8 cellular contexts compared by ENCODE assay signal in the genomic region with DNA sequence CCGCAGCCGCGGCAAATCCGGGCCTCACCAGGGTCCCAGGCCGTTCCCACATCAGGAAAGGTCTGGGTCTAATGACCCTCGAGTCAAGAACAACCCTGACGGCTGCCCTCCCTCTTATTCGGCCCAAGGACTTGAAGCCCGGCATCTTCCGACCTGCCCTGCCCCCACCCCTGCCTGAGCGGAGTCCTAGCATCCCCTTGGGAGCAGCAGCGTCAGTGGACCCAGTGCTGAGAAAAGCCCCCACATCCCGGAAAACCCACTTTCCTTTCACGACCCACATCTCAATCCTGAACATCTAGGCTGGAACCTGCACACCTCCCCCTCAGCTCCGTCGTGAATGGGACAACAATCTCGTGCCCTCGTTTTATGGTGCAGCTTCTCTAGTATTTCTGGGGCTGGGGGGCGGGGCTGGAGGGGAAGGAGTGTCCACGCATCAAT.
DNase-seq lines count a peak whose midpoint lies in the region; ATAC-seq and TF ChIP-seq lines count a peak whose summit lies in the region.

No MANE protein-coding gene starts in this region.

- no peaks in the 10 kb centered on the region for H3K27me3 ChIP-seq in mucosa of stomach (ENCODE audit: control insufficient read depth, insufficient read depth, low read length)

- H3K9ac ChIP-seq in mucosa of stomach (ENCODE audit: low read length): peak overlapping the region; percentile 66

- no peak for TF ChIP-seq CTCF in coronary artery (IDR thresholded peaks at IDR 0.05)

- ATAC-seq in GM18517 (IDR thresholded peaks at IDR 0.05; ENCODE audit: unreplicated experiment) (no peak), GM21367 (IDR thresholded peaks at IDR 0.05; ENCODE audit: unreplicated experiment) (no peak)

- peak overlapping the region; percentile 81 to 94 for H3K27ac ChIP-seq in coronary artery

- peaks cover 44% of the 10 kb centered on the region for H3K4me1 ChIP-seq in mucosa of stomach (ENCODE audit: control insufficient read depth, insufficient read depth, low read length)

- peak; percentile 29 for DNase-seq in stimulated activated CD4-positive, alpha-beta T cell treated with anti-CD3 and anti-CD28 coated beads, Interleukin-15, amount 100 ng/mL, for 24 hours
- no peak for DNase-seq in stimulated activated CD4-positive, alpha-beta T cell treated with anti-CD3 and anti-CD28 coated beads, Interleukin-4, amount 100 ng/mL, for 24 hours
- peak; percentile 80 for DNase-seq in coronary artery (ENCODE audit: low spot score)
- DNase-seq in AG08395 (ENCODE audit: low spot score): no peak
- no peak for DNase-seq in activated T-cell treated with anti-CD3 and anti-CD28 coated beads, Interleukin-2, amount 50 U/mL, for 48 hours

- peaks cover 12% of the 10 kb centered on the region for H3K36me3 ChIP-seq in mucosa of stomach (ENCODE audit: control insufficient read depth, insufficient read depth, low read length)

- peak overlapping the region; percentile 80 for H3K4me3 ChIP-seq in coronary artery
- H3K4me3 ChIP-seq in mucosa of stomach (ENCODE audit: low read length): no peak overlapping the region

- H3K9me3 ChIP-seq in mucosa of stomach (ENCODE audit: control insufficient read depth, low read length): no peaks in the 10 kb centered on the region

Comparison
In these comparisons a context has a peak if more than half of its experiments do, and no peak if none do; other contexts are left out.
1. DNase-seq: peak in stimulated activated CD4-positive, alpha-beta T cell treated with anti-CD3 and anti-CD28 coated beads, Interleukin-15, amount 100 ng/mL, for 24 hours (single experiment) and coronary artery (single experiment); none in stimulated activated CD4-positive, alpha-beta T cell treated with anti-CD3 and anti-CD28 coated beads, Interleukin-4, amount 100 ng/mL, for 24 hours (single experiment), AG08395 (single experiment) and activated T-cell treated with anti-CD3 and anti-CD28 coated beads, Interleukin-2, amount 50 U/mL, for 48 hours (0 of 2).